ENCODE assay signal across 1 cellular context in genomic region chr12:11089246-11089645, GRCh38.
TF ChIP-seq lines count a peak whose summit lies in the region.

No MANE protein-coding gene starts in this region.

TF ChIP-seq in GM12891, 5 proteins besides CTCF, POLR2A, EP300 and RAD21 (continued from another document):
- TF ChIP-seq SPI1 (IDR thresholded peaks at IDR 0.05; ENCODE audit: low read depth, low read length), result no peak
